1 cellular context compared by ENCODE assay signal in genomic region chr1:197541411-197541810, GRCh38.
TF ChIP-seq lines count a peak whose summit lies in the region.

No MANE protein-coding gene starts in this region.

TF ChIP-seq in GM23338, 12 proteins besides CTCF, POLR2A, EP300 and RAD21 (continued from another document):
- TF ChIP-seq, protein P1, sequence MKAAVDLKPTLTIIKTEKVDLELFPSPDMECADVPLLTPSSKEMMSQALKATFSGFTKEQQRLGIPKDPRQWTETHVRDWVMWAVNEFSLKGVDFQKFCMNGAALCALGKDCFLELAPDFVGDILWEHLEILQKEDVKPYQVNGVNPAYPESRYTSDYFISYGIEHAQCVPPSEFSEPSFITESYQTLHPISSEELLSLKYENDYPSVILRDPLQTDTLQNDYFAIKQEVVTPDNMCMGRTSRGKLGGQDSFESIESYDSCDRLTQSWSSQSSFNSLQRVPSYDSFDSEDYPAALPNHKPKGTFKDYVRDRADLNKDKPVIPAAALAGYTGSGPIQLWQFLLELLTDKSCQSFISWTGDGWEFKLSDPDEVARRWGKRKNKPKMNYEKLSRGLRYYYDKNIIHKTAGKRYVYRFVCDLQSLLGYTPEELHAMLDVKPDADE (IDR thresholded peaks at IDR 0.05), result no peak
- TF ChIP-seq STAT1 (IDR thresholded peaks at IDR 0.05; ENCODE audit: unreplicated experiment) (no peak), EZH2phosphoT487 (IDR thresholded peaks at IDR 0.05; ENCODE audit: unreplicated experiment) (no peak), POLR2AphosphoS5 (IDR thresholded peaks at IDR 0.05; ENCODE audit: low read depth) (no peak), NANOG (IDR thresholded peaks at IDR 0.05; ENCODE audit: borderline replicate concordance) (no peak), JUNB (IDR thresholded peaks at IDR 0.05; ENCODE audit: unreplicated experiment) (no peak), ZNF114 (CRISPR knock-in tag; IDR thresholded peaks at IDR 0.05) (no peak)
